ENCODE assay signal across 30 cellular contexts in genomic region chr3:178297732-178298131, GRCh38.
"Had no signal": no experiment of that assay in that cellular context is flagged by ENCODE, and none has a peak within 500 bp of the region (broad histone marks: within the 10 kb centered on the region; RNA-seq: fewer than 3 reads in every experiment).

No MANE protein-coding gene starts in this region.

- ATAC-seq: activated CD4-positive, alpha-beta T cell treated with anti-CD3 and anti-CD28 coated beads for 36 hours; activated CD8-positive, alpha-beta memory T cell treated with anti-CD3 and anti-CD28 coated beads, Interleukin-2, amount 10 ng/mL, durations not matched to agents 7 days and 5 days; activated CD8-positive, alpha-beta T cell treated with anti-CD3 and anti-CD28 coated beads, Interleukin-2, amount 10 ng/mL, durations not matched to agents 7 days and 5 days; body of pancreas; naive thymus-derived CD4-positive, alpha-beta T cell; stimulated activated effector memory CD8-positive, alpha-beta T cell treated with anti-CD3 and anti-CD28 coated beads, Interleukin-12 subunit alpha, Interleukin-12 subunit beta, amount 100 ng/mL, for 72 hours had no signal

- H3K79me2 ChIP-seq: hepatocyte had no signal

- H3K4me3 Mint-ChIP-seq: activated CD4-positive, alpha-beta T cell treated with anti-CD3 and anti-CD28 coated beads for 36 hours; activated CD8-positive, alpha-beta memory T cell treated with anti-CD3 and anti-CD28 coated beads, Interleukin-2, amount 10 ng/mL, durations not matched to agents 7 days and 5 days; activated CD8-positive, alpha-beta T cell treated with anti-CD3 and anti-CD28 coated beads, Interleukin-2, amount 10 ng/mL, durations not matched to agents 7 days and 5 days; activated naive CD8-positive, alpha-beta T cell treated with anti-CD3 and anti-CD28 coated beads for 36 hours; mesothelial cell of epicardium; naive thymus-derived CD4-positive, alpha-beta T cell; neural progenitor cell; stimulated activated effector memory CD8-positive, alpha-beta T cell treated with anti-CD3 and anti-CD28 coated beads, Interleukin-12 subunit alpha, Interleukin-12 subunit beta, amount 100 ng/mL, for 72 hours; stimulated activated naive CD8-positive, alpha-beta T cell treated with anti-CD3 and anti-CD28 coated beads, Interleukin-15, Interleukin-2, amounts not matched to agents 100 ng/mL and 50 ng/mL, for 24 hours; T-helper 2 cell treated with Interferon-gamma antibody and Interleukin-4, amounts not matched to agents 5 μg/mL and 100 μg/mL, for 36 hours had no signal

- H3K27ac Mint-ChIP-seq: activated CD4-positive, alpha-beta T cell treated with anti-CD3 and anti-CD28 coated beads for 36 hours; activated CD8-positive, alpha-beta memory T cell treated with anti-CD3 and anti-CD28 coated beads, Interleukin-2, amount 10 ng/mL, durations not matched to agents 7 days and 5 days; activated CD8-positive, alpha-beta T cell treated with anti-CD3 and anti-CD28 coated beads, Interleukin-2, amount 10 ng/mL, durations not matched to agents 7 days and 5 days; activated naive CD8-positive, alpha-beta T cell treated with anti-CD3 and anti-CD28 coated beads for 36 hours; mesothelial cell of epicardium; naive thymus-derived CD4-positive, alpha-beta T cell; neural progenitor cell; progenitor cell of endocrine pancreas; stimulated activated effector memory CD8-positive, alpha-beta T cell treated with anti-CD3 and anti-CD28 coated beads, Interleukin-12 subunit alpha, Interleukin-12 subunit beta, amount 100 ng/mL, for 72 hours; stimulated activated naive CD8-positive, alpha-beta T cell treated with anti-CD3 and anti-CD28 coated beads, Interleukin-15, Interleukin-2, amounts not matched to agents 100 ng/mL and 50 ng/mL, for 24 hours; T-helper 2 cell treated with Interferon-gamma antibody and Interleukin-4, amounts not matched to agents 5 μg/mL and 100 μg/mL, for 36 hours had no signal

- H3K4me1 Mint-ChIP-seq: activated CD4-positive, alpha-beta T cell treated with anti-CD3 and anti-CD28 coated beads for 36 hours; activated CD8-positive, alpha-beta memory T cell treated with anti-CD3 and anti-CD28 coated beads, Interleukin-2, amount 10 ng/mL, durations not matched to agents 7 days and 5 days; activated naive CD8-positive, alpha-beta T cell treated with anti-CD3 and anti-CD28 coated beads for 36 hours; naive thymus-derived CD4-positive, alpha-beta T cell; stimulated activated effector memory CD8-positive, alpha-beta T cell treated with anti-CD3 and anti-CD28 coated beads, Interleukin-12 subunit alpha, Interleukin-12 subunit beta, amount 100 ng/mL, for 72 hours had no signal

- H3K27me3 Mint-ChIP-seq: activated CD4-positive, alpha-beta T cell treated with anti-CD3 and anti-CD28 coated beads for 36 hours; activated CD8-positive, alpha-beta memory T cell treated with anti-CD3 and anti-CD28 coated beads, Interleukin-2, amount 10 ng/mL, durations not matched to agents 7 days and 5 days; activated naive CD8-positive, alpha-beta T cell treated with anti-CD3 and anti-CD28 coated beads for 36 hours; naive thymus-derived CD4-positive, alpha-beta T cell; progenitor cell of endocrine pancreas; stimulated activated naive CD8-positive, alpha-beta T cell treated with anti-CD3 and anti-CD28 coated beads, Interleukin-15, Interleukin-2, amounts not matched to agents 100 ng/mL and 50 ng/mL, for 24 hours had no signal

- H3K9me3 ChIP-seq: adrenal gland, body of pancreas, colonic mucosa, esophagus squamous epithelium, thoracic aorta had no signal

- H3K9ac ChIP-seq: neural progenitor cell had no signal

- H3K27ac ChIP-seq: adrenal gland, body of pancreas, colonic mucosa, epithelial cell of prostate, esophagus squamous epithelium, hepatocyte, neural progenitor cell, thoracic aorta had no signal

- H3K36me3 ChIP-seq: adrenal gland, colonic mucosa, esophagus squamous epithelium, neural progenitor cell, thoracic aorta had no signal

- H3K4me2 ChIP-seq: hepatocyte, neural progenitor cell had no signal

- DNase-seq: activated CD4-positive, alpha-beta T cell treated with anti-CD3 and anti-CD28 coated beads for 36 hours; activated CD4-positive, CD25-positive, alpha-beta regulatory T cell; activated CD8-positive, alpha-beta memory T cell treated with anti-CD3 and anti-CD28 coated beads, Interleukin-2, amount 10 ng/mL, durations not matched to agents 7 days and 5 days; activated CD8-positive, alpha-beta T cell treated with anti-CD3 and anti-CD28 coated beads, Interleukin-2, amount 10 ng/mL, durations not matched to agents 7 days and 5 days; activated effector memory CD4-positive, alpha-beta T cell treated with Interleukin-2 at 50 U/mL for 16 hours; activated naive CD4-positive, alpha-beta T cell treated with Interleukin-2 at 50 U/mL for 16 hours; activated naive CD8-positive, alpha-beta T cell treated with anti-CD3 and anti-CD28 coated beads for 36 hours; activated T-cell treated with anti-CD3 and anti-CD28 coated beads, Interleukin-2, amount 50 U/mL, for 48 hours; adrenal gland; aorta; body of pancreas; cerebellar nuclear complex; colonic mucosa; effector CD8-positive, alpha-beta T cell; esophagus squamous epithelium; glutamatergic neuron; islet precursor cell; naive thymus-derived CD4-positive, alpha-beta T cell; stimulated activated CD4-positive, alpha-beta T cell treated with anti-CD3 and anti-CD28 coated beads, Interleukin-4, amount 100 ng/mL, for 1 hour; T-helper 1 cell; trophoblast cell had no signal

- H3K9me3 Mint-ChIP-seq: activated naive CD8-positive, alpha-beta T cell treated with anti-CD3 and anti-CD28 coated beads for 36 hours; mesothelial cell of epicardium; naive thymus-derived CD4-positive, alpha-beta T cell; neural progenitor cell; stimulated activated effector memory CD8-positive, alpha-beta T cell treated with anti-CD3 and anti-CD28 coated beads, Interleukin-12 subunit alpha, Interleukin-12 subunit beta, amount 100 ng/mL, for 72 hours; stimulated activated naive CD8-positive, alpha-beta T cell treated with anti-CD3 and anti-CD28 coated beads, Interleukin-15, Interleukin-2, amounts not matched to agents 100 ng/mL and 50 ng/mL, for 24 hours; T-helper 2 cell treated with Interferon-gamma antibody and Interleukin-4, amounts not matched to agents 5 μg/mL and 100 μg/mL, for 36 hours had no signal

- H2AFZ ChIP-seq: hepatocyte, neural progenitor cell had no signal

- H3K27me3 ChIP-seq: adrenal gland, body of pancreas, colonic mucosa, esophagus squamous epithelium, hepatocyte, neural progenitor cell had no signal

- H3K36me3 Mint-ChIP-seq: activated CD8-positive, alpha-beta memory T cell treated with anti-CD3 and anti-CD28 coated beads, Interleukin-2, amount 10 ng/mL, durations not matched to agents 7 days and 5 days; activated naive CD8-positive, alpha-beta T cell treated with anti-CD3 and anti-CD28 coated beads for 36 hours; mesothelial cell of epicardium; naive thymus-derived CD4-positive, alpha-beta T cell; neural progenitor cell; stimulated activated effector memory CD8-positive, alpha-beta T cell treated with anti-CD3 and anti-CD28 coated beads, Interleukin-12 subunit alpha, Interleukin-12 subunit beta, amount 100 ng/mL, for 72 hours had no signal

- H3K4me1 ChIP-seq: adrenal gland, body of pancreas, colonic mucosa, esophagus squamous epithelium, neural progenitor cell had no signal

- H3K4me3 ChIP-seq: adrenal gland, body of pancreas, colonic mucosa, esophagus squamous epithelium, hepatocyte, neural progenitor cell, thoracic aorta had no signal
